16 cellular contexts compared by ENCODE assay signal in genomic region chr3:177836671-177837070, GRCh38.
DNase-seq lines count a peak whose midpoint lies in the region; ATAC-seq and TF ChIP-seq lines count a peak whose summit lies in the region.
"Had no signal": no experiment of that assay in that cellular context is flagged by ENCODE, and none has a peak within 500 bp of the region (broad histone marks: within the 10 kb centered on the region; RNA-seq: fewer than 3 reads in every experiment).

No MANE protein-coding gene starts in this region.

- no peak overlapping the region for H3K4me3 ChIP-seq in stomach
- H3K4me3 ChIP-seq: MG63, ovary had no signal

- no peaks in the 10 kb centered on the region for H3K9me3 ChIP-seq in stomach
- H3K9me3 ChIP-seq: MG63, ovary had no signal

- no peaks in the 10 kb centered on the region for H3K36me3 ChIP-seq in stomach
- H3K36me3 ChIP-seq: MG63, ovary had no signal

- peaks cover 24% of the 10 kb centered on the region for H3K4me1 ChIP-seq in foreskin keratinocyte
- H3K4me1 ChIP-seq in stomach: peaks cover 0 to 24% (median 4%) of the 10 kb centered on the region in 4 donors

- TF ChIP-seq CTCF in foreskin keratinocyte (conservative IDR thresholded peaks at IDR 0.05): no peak
- no peak for TF ChIP-seq CTCF in stomach (IDR thresholded peaks at IDR 0.05)

- H3K27ac ChIP-seq in foreskin keratinocyte (no peak overlapping the region), stomach (peak overlapping the region in 3 of 5 donors; percentile 41 to 48 (median 43))
- H3K27ac ChIP-seq: 22Rv1, ovary, RWPE1 had no signal

- ATAC-seq in foreskin keratinocyte (peak; percentile 25), GM18517 (IDR thresholded peaks at IDR 0.05; ENCODE audit: unreplicated experiment) (no peak)

- peak; percentile 17 for DNase-seq in DMS153 (lab: John Stamatoyannopoulos, UW)
- no peak for DNase-seq in DMS153 treated with DMSO at 0.1 percent for 48 hours (lab: John Stamatoyannopoulos, UW; ENCODE audit: unreplicated experiment)
- DNase-seq in SK-N-DZ (ENCODE audit: low spot score): peak; percentile 66
- peak in 1 of 2 donors; percentile 51 for DNase-seq in foreskin keratinocyte
- no peak for DNase-seq in stomach
- DNase-seq in stimulated activated CD8-positive, alpha-beta memory T cell treated with anti-CD3 and anti-CD28 coated beads, Interleukin-4, amount 100 ng/mL, for 48 hours: no peak
- no peak for DNase-seq in kidney glomerular epithelial cell (lab: John Stamatoyannopoulos, UW)
- DNase-seq: activated CD4-positive, alpha-beta T cell treated with anti-CD3 and anti-CD28 coated beads for 1 hour; activated naive CD4-positive, alpha-beta T cell; endodermal cell; immature natural killer cell; ovary had no signal

- intact Hi-C loops in stomach (cut with DNase I; ENCODE audit: low total_unique reads): no loop called here

- 54 to 61% (median 54%) methylated on average over 5 of the region's 5 CpGs for WGBS in stomach, 5 donors

- H3K27me3 ChIP-seq in foreskin keratinocyte: no peaks in the 10 kb centered on the region
- H3K27me3 ChIP-seq in stomach: no peaks in the 10 kb centered on the region
- H3K27me3 ChIP-seq: MG63, ovary had no signal

- no peak for TF ChIP-seq EP300 in stomach (IDR thresholded peaks at IDR 0.05)

- TF ChIP-seq POLR2A in stomach (IDR thresholded peaks at IDR 0.05): no peak

Comparison
In these comparisons a context has a peak if more than half of its experiments do, and no peak if none do; other contexts are left out.
1. DNase-seq: peak in DMS153 (single experiment) and SK-N-DZ (single experiment); none in DMS153 treated with DMSO at 0.1 percent for 48 hours (single experiment), stomach (single experiment), stimulated activated CD8-positive, alpha-beta memory T cell treated with anti-CD3 and anti-CD28 coated beads, Interleukin-4, amount 100 ng/mL, for 48 hours (single experiment) and kidney glomerular epithelial cell (single experiment).